Comparison of ENCODE assay signal across 14 cellular contexts in genomic region chr12:27866382-27867101, GRCh38.
DNase-seq lines count a peak whose midpoint lies in the region; ATAC-seq and TF ChIP-seq lines count a peak whose summit lies in the region.
"Had no signal": no experiment of that assay in that cellular context is flagged by ENCODE, and none has a peak within 500 bp of the region (broad histone marks: within the 10 kb centered on the region; RNA-seq: fewer than 3 reads in every experiment).

No MANE protein-coding gene starts in this region.

- H3K9ac ChIP-seq in IMR-90 (ENCODE audit: low read depth, low read length): no peak overlapping the region

- ATAC-seq in IMR-90 (ENCODE audit: low read depth) (no peak), HG03045 (IDR thresholded peaks at IDR 0.05; ENCODE audit: unreplicated experiment) (no peak), HG02981 (IDR thresholded peaks at IDR 0.05; ENCODE audit: unreplicated experiment) (no peak)
- ATAC-seq: stimulated activated naive B cell treated with anti-CD40 and anti-IgM and Interleukin-4, amounts not matched to agents 10 μg/mL and 1 μg/mL and 100 μg/mL, for 72 hours had no signal

- peak overlapping the region; percentile 81 for H2BK20ac ChIP-seq in IMR-90 (ENCODE audit: low read depth, low read length)

- peak overlapping the region; percentile 67 for H2AK5ac ChIP-seq in IMR-90 (ENCODE audit: low read depth, low read length)

- H3K14ac ChIP-seq in IMR-90 (replicated peaks; ENCODE audit: low read depth, low read length): peak overlapping the region; percentile 85

- in situ Hi-C loops in IMR-90 (cut with MboI; ENCODE audit: low sequenced_read_pairs) (no loop called here), astrocyte of the spinal cord (cut with HindIII; ENCODE audit: low sequenced_read_pairs) (no loop called here)

- no peaks in the 10 kb centered on the region for H3K27me3 ChIP-seq in IMR-90 (ENCODE audit: control insufficient read depth, insufficient read depth, low read length)
- H3K27me3 ChIP-seq in H7 (ENCODE audit: control insufficient read depth, insufficient read depth, low read length): no peaks in the 10 kb centered on the region

- H3K4me3 ChIP-seq in IMR-90 (ENCODE audit: insufficient read depth, low read depth, low read length) (no peak overlapping the region), astrocyte of the spinal cord (ENCODE audit: low read depth, low read length) (no peak overlapping the region), H7 (ENCODE audit: insufficient read depth, low read depth, low read length) (no peak overlapping the region)

- no peak for TF ChIP-seq RAD21 in IMR-90 (IDR thresholded peaks at IDR 0.05; ENCODE audit: low read length)

- H3K4me1 ChIP-seq in IMR-90 (ENCODE audit: control insufficient read depth, insufficient read depth, low read length): peaks cover 17% of the 10 kb centered on the region

- H2BK5ac ChIP-seq in IMR-90 (ENCODE audit: low read depth, low read length, poor library complexity, severe bottlenecking): peak overlapping the region; percentile 33

- no peaks in the 10 kb centered on the region for H3K36me3 ChIP-seq in IMR-90 (ENCODE audit: control insufficient read depth, insufficient read depth, low read length)
- H3K36me3 ChIP-seq in H7 (replicated peaks; ENCODE audit: control insufficient read depth, insufficient read depth, low read length): no peaks in the 10 kb centered on the region

- H3K23ac ChIP-seq in IMR-90 (ENCODE audit: low read depth, low read length): no peak overlapping the region

- H4K5ac ChIP-seq in IMR-90 (ENCODE audit: low read depth, low read length): no peak overlapping the region

- no peaks in the 10 kb centered on the region for H4K20me1 ChIP-seq in IMR-90 (ENCODE audit: insufficient read depth, low read length)

- H4K8ac ChIP-seq in IMR-90 (ENCODE audit: low read depth in 2 of 2, low read length in 2 of 2): peak overlapping the region in 1 of 2 experiments; percentile 32; a peak in 3 of 4 replicates

- intact Hi-C loops in IMR-90 (cut with micrococcal nuclease): no loop called here

- no TSS peak for BruUV-seq in IMR-90 (replicated peaks; lab: Mats Ljungman, UMichigan)

- H4K91ac ChIP-seq in IMR-90 (ENCODE audit: insufficient read depth, low read depth, low read length): peak overlapping the region; percentile 14

- H2BK15ac ChIP-seq in IMR-90 (ENCODE audit: low read depth, low read length): peak overlapping the region; percentile 7; the same call in 1 of the 3 replicates

- no peak overlapping the region for H3K27ac ChIP-seq in IMR-90 (ENCODE audit: insufficient read depth, low read length)

- peak overlapping the region; percentile 55 for H2AFZ ChIP-seq in IMR-90 (replicated peaks; ENCODE audit: low read length, poor library complexity)

- no peak overlapping the region for H3K56ac ChIP-seq in IMR-90 (ENCODE audit: extremely low read depth, insufficient read depth, low read length)

- no peak for TF ChIP-seq POLR2A in IMR-90 (IDR thresholded peaks at IDR 0.05; ENCODE audit: low read depth, low read length)

- H3K4me2 ChIP-seq in IMR-90 (ENCODE audit: low read depth, low read length): no peak overlapping the region

- no peaks in the 10 kb centered on the region for H3K9me3 ChIP-seq in IMR-90 (ENCODE audit: control insufficient read depth, insufficient read depth, low read length)

- peak overlapping the region; percentile 49 for H3K4ac ChIP-seq in IMR-90 (ENCODE audit: low read depth, low read length)

- peak overlapping the region; percentile 12; the same call in 1 of the 2 replicates for H3K18ac ChIP-seq in IMR-90 (ENCODE audit: low read depth, low read length)

- DNase-seq in AG08395 (ENCODE audit: low spot score) (peak; percentile 20), IMR-90 (peak; percentile 70), astrocyte of the spinal cord (ENCODE audit: low read depth, low spot score) (peak; percentile 25), islet precursor cell (peak; percentile 73), H7 (no peak), SKM-1 treated with dmso at 0.1 percent for 144 hours (lab: John Stamatoyannopoulos, UW; ENCODE audit: unreplicated experiment) (no peak)
- DNase-seq: activated CD4-positive, alpha-beta T cell treated with anti-CD3 and anti-CD28 coated beads, Interleukin-2, amount 10 ng/mL, durations not matched to agents 7 days and 5 days; KG1; midbrain; NCI-H1694 treated with DMSO at 0.1 percent for 48 hours; posterior cingulate gyrus; stimulated activated naive B cell treated with anti-CD40 and anti-IgM and Interleukin-4, amounts not matched to agents 10 μg/mL and 1 μg/mL and 100 μg/mL, for 72 hours had no signal

- TF ChIP-seq CTCF in IMR-90 (conservative IDR thresholded peaks at IDR 0.05; ENCODE audit: low read depth, low read length) (no peak), astrocyte of the spinal cord (IDR thresholded peaks at IDR 0.05; ENCODE audit: low read depth, low read length) (no peak)

- no peaks in the 10 kb centered on the region; a peak in 1 of 4 replicates for H3K79me1 ChIP-seq in IMR-90 (ENCODE audit: low read depth in 1 of 2, low read length in 2 of 2)

- dilution Hi-C loops in IMR-90 (cut with HindIII; ENCODE audit: low sequenced_read_pairs, unreplicated experiment): no loop called here

- H2BK120ac ChIP-seq in IMR-90 (ENCODE audit: low read depth, low read length): peak overlapping the region; percentile 49

- peaks cover 7% of the 10 kb centered on the region for H3K9me1 ChIP-seq in IMR-90 (ENCODE audit: insufficient read depth, low read length)

- WGBS in IMR-90 (ENCODE audit: extremely low coverage in 2 of 2, insufficient read length in 1 of 2), 2 experiments: 100% methylated on average over 1 of the region's 11 CpGs; no CpG with 5 or more reads in 1 of the 2 experiments

- POLR2A ChIA-PET in IMR-90 (lab: Charles Lee; ENCODE audit: unreplicated experiment): no interaction called here

- CTCF ChIA-PET in IMR-90 (lab: Yijun Ruan, JAX): no interaction called here

- no peak overlapping the region for H2AK9ac ChIP-seq in IMR-90 (replicated peaks; ENCODE audit: low read depth, low read length, poor library complexity)

TF ChIP-seq in IMR-90, 13 proteins besides CTCF, POLR2A, EP300 and RAD21:
- TF ChIP-seq MAFK (IDR thresholded peaks at IDR 0.05; ENCODE audit: low read depth, low read length) (no peak), MAZ (IDR thresholded peaks at IDR 0.05; ENCODE audit: borderline replicate concordance, low read depth, low read length) (no peak), FOS (IDR thresholded peaks at IDR 0.05; ENCODE audit: low read depth, low read length) (no peak), RCOR1 (IDR thresholded peaks at IDR 0.05; ENCODE audit: insufficient replicate concordance, low read length) (no peak), ELK1 (IDR thresholded peaks at IDR 0.05; ENCODE audit: borderline replicate concordance, low read depth, low read length) (no peak), CHD1 (IDR thresholded peaks at IDR 0.05; ENCODE audit: low read depth, low read length) (no peak), SMC3 (IDR thresholded peaks at IDR 0.05; ENCODE audit: low read depth, low read length) (no peak), BHLHE40 (IDR thresholded peaks at IDR 0.05; ENCODE audit: low read depth, low read length) (no peak), USF2 (IDR thresholded peaks at IDR 0.05; ENCODE audit: low read depth, low read length) (no peak), CEBPB (IDR thresholded peaks at IDR 0.05; ENCODE audit: low read depth, low read length) (no peak), RFX5 (IDR thresholded peaks at IDR 0.05; ENCODE audit: low read depth, low read length) (no peak)
TF ChIP-seq in IMR-90: peak in this region for 0.

Comparison
In these comparisons a context has a peak if more than half of its experiments do, and no peak if none do; other contexts are left out.
1. DNase-seq: peak in AG08395 (single experiment), IMR-90 (single experiment), astrocyte of the spinal cord (single experiment) and islet precursor cell (single experiment); none in H7 (single experiment) and SKM-1 treated with dmso at 0.1 percent for 144 hours (single experiment).